In the genomic region with DNA sequence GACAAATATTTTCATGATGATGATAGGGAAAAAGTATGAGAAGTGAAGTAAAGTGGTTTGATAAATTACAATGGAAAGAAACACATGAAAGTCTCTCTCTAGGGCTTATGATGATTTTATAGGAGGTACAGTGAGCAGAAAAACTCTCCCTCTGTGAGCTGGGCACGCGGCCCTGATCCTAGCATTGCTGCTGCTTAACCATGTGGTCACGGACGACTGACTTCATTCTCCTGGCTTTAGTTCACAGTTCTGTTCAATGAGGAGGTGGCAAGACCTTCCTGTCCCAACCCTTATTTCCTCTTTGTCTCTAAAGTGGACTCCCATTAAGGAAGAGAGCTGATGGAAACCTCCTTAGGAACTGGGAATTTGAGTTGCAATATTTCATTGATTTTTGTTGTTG, we compare ENCODE assay signal across 1 cellular context.
TF ChIP-seq lines count a peak whose summit lies in the region.

No MANE protein-coding gene starts in this region.

TF ChIP-seq in HepG2, 621 proteins besides CTCF, POLR2A, EP300 and RAD21:
- no peak for TF ChIP-seq MTA1 (CRISPR knock-in tag; IDR thresholded peaks at IDR 0.05; ENCODE audit: borderline replicate concordance)
- TF ChIP-seq ZNF260 (CRISPR knock-in tag; IDR thresholded peaks at IDR 0.05; ENCODE audit: borderline replicate concordance, low read depth) = no peak
- no peak for TF ChIP-seq ZNF33A (CRISPR knock-in tag; IDR thresholded peaks at IDR 0.05; ENCODE audit: borderline replicate concordance)
- no peak for TF ChIP-seq CBX5 (CRISPR knock-in tag; IDR thresholded peaks at IDR 0.05; ENCODE audit: borderline replicate concordance)
- TF ChIP-seq, protein P1, sequence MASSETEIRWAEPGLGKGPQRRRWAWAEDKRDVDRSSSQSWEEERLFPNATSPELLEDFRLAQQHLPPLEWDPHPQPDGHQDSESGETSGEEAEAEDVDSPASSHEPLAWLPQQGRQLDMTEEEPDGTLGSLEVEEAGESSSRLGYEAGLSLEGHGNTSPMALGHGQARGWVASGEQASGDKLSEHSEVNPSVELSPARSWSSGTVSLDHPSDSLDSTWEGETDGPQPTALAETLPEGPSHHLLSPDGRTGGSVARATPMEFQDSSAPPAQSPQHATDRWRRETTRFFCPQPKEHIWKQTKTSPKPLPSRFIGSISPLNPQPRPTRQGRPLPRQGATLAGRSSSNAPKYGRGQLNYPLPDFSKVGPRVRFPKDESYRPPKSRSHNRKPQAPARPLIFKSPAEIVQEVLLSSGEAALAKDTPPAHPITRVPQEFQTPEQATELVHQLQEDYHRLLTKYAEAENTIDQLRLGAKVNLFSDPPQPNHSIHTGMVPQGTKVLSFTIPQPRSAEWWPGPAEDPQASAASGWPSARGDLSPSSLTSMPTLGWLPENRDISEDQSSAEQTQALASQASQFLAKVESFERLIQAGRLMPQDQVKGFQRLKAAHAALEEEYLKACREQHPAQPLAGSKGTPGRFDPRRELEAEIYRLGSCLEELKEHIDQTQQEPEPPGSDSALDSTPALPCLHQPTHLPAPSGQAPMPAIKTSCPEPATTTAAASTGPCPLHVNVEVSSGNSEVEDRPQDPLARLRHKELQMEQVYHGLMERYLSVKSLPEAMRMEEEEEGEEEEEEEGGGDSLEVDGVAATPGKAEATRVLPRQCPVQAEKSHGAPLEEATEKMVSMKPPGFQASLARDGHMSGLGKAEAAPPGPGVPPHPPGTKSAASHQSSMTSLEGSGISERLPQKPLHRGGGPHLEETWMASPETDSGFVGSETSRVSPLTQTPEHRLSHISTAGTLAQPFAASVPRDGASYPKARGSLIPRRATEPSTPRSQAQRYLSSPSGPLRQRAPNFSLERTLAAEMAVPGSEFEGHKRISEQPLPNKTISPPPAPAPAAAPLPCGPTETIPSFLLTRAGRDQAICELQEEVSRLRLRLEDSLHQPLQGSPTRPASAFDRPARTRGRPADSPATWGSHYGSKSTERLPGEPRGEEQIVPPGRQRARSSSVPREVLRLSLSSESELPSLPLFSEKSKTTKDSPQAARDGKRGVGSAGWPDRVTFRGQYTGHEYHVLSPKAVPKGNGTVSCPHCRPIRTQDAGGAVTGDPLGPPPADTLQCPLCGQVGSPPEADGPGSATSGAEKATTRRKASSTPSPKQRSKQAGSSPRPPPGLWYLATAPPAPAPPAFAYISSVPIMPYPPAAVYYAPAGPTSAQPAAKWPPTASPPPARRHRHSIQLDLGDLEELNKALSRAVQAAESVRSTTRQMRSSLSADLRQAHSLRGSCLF (CRISPR knock-in tag; IDR thresholded peaks at IDR 0.05; ENCODE audit: borderline replicate concordance) = no peak
- no peak for TF ChIP-seq ZNF501 (CRISPR knock-in tag; IDR thresholded peaks at IDR 0.05)
- no peak for TF ChIP-seq NCOA5 (CRISPR knock-in tag; IDR thresholded peaks at IDR 0.05)
- no peak for TF ChIP-seq ZNF749 (CRISPR knock-in tag; IDR thresholded peaks at IDR 0.05; ENCODE audit: borderline replicate concordance)
- TF ChIP-seq, protein P2, sequence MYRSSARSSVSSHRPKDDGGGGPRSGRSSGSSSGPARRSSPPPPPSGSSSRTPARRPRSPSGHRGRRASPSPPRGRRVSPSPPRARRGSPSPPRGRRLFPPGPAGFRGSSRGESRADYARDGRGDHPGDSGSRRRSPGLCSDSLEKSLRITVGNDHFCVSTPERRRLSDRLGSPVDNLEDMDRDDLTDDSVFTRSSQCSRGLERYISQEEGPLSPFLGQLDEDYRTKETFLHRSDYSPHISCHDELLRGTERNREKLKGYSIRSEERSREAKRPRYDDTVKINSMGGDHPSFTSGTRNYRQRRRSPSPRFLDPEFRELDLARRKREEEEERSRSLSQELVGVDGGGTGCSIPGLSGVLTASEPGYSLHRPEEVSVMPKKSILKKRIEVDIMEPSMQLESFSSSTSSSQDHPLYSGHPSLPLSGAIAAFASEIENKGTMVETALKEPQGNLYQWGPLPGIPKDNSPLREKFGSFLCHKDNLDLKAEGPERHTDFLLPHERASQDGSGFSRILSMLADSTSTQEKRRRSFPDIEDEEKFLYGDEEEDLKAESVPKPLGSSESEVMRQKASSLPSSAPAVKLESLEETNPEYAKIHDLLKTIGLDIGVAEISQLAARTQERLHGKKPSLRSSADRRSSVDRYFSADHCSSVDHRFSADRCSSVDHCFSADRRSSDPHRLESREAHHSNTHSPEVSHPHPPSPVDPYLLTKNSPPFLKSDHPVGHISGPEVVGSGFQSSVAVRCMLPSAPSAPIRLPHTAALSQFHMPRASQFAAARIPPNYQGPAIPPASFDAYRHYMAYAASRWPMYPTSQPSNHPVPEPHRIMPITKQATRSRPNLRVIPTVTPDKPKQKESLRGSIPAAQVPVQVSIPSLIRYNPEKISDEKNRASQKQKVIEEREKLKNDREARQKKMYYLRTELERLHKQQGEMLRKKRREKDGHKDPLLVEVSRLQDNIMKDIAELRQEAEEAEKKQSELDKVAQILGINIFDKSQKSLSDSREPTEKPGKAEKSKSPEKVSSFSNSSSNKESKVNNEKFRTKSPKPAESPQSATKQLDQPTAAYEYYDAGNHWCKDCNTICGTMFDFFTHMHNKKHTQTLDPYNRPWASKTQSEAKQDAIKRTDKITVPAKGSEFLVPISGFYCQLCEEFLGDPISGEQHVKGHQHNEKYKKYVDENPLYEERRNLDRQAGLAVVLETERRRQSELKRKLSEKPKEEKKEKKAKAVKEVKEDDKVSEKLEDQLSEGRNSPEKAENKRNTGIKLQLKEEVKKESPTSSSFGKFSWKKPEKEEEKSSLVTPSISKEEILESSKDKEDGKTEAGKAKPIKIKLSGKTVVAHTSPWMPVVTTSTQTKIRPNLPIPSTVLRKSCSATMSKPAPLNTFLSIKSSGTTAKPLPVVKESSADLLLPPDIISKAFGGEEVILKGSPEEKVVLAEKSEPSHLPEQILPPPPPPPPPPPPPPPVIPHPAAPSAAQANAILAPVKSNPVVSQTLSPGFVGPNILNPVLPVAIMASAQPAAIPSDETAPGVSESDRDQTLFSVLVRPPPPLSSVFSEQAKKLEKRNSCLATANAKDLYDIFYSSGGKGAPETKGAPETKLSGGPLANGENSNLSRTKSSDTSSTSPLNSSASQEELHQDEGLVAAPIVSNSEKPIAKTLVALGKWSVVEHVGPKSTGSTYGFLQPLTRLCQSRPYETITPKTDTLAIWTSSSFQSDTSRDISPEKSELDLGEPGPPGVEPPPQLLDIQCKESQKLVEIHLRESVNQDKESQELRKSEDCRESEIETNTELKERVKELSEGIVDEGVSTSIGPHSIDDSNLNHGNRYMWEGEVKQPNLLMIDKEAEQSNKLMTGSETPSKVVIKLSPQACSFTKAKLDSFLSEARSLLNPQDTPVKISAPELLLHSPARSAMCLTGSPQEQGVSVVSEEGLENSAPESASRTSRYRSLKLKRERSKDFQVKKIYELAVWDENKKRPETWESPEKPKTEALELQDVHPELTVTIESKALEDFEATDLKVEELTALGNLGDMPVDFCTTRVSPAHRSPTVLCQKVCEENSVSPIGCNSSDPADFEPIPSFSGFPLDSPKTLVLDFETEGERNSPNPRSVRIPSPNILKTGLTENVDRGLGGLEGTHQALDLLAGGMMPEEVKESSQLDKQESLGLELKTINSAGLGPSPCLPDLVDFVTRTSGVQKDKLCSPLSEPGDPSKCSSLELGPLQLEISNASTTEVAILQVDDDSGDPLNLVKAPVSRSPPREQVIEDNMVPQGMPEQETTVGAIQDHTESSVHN (CRISPR knock-in tag; IDR thresholded peaks at IDR 0.05) = no peak
- TF ChIP-seq FOSL2 (CRISPR knock-in tag; IDR thresholded peaks at IDR 0.05) = no peak
